In the genomic region with DNA sequence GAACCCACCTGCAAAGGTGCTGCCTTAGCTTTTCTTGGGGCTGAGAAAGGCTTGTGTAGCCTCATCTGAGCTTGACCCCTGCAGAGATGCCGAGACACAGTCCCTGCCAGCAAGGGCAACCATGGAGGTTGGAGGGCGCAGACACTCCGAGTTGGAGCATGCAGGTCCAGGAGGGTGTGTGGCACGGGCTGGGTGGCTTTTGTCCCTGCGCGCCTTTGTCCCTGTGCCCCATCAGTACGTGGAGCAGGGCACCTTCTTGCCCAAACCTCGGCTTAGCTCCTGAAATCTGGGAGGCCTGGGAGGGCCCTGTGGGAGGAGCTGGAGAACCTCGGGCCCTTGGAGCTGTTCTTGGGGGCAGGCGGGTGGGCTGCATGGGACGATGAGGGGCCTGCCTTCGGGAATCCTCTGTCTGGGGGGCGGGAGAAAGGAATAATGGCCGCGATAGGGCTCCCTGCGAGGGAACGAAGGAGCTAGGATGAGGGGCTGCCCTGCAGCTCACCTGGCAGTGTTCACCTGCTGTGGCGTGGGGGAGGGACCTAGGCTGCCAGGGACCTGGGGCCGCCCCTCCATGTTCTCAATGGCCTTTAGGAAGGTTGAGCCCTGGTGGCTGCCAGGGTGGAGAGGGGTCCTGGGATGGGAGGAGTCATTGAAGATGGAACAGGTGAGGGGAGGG, we compare ENCODE assay signal across 1 cellular context.
TF ChIP-seq lines count a peak whose summit lies in the region.

No MANE protein-coding gene starts in this region.

TF ChIP-seq in GM23338, 12 proteins besides CTCF, POLR2A, EP300 and RAD21 (continued from another document):
- TF ChIP-seq NANOG (IDR thresholded peaks at IDR 0.05; ENCODE audit: borderline replicate concordance) (no peak), STAT1 (IDR thresholded peaks at IDR 0.05; ENCODE audit: unreplicated experiment) (no peak), ZNF114 (CRISPR knock-in tag; IDR thresholded peaks at IDR 0.05) (no peak)
- TF ChIP-seq, protein P1, sequence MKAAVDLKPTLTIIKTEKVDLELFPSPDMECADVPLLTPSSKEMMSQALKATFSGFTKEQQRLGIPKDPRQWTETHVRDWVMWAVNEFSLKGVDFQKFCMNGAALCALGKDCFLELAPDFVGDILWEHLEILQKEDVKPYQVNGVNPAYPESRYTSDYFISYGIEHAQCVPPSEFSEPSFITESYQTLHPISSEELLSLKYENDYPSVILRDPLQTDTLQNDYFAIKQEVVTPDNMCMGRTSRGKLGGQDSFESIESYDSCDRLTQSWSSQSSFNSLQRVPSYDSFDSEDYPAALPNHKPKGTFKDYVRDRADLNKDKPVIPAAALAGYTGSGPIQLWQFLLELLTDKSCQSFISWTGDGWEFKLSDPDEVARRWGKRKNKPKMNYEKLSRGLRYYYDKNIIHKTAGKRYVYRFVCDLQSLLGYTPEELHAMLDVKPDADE (IDR thresholded peaks at IDR 0.05), result no peak
- TF ChIP-seq, protein P2, sequence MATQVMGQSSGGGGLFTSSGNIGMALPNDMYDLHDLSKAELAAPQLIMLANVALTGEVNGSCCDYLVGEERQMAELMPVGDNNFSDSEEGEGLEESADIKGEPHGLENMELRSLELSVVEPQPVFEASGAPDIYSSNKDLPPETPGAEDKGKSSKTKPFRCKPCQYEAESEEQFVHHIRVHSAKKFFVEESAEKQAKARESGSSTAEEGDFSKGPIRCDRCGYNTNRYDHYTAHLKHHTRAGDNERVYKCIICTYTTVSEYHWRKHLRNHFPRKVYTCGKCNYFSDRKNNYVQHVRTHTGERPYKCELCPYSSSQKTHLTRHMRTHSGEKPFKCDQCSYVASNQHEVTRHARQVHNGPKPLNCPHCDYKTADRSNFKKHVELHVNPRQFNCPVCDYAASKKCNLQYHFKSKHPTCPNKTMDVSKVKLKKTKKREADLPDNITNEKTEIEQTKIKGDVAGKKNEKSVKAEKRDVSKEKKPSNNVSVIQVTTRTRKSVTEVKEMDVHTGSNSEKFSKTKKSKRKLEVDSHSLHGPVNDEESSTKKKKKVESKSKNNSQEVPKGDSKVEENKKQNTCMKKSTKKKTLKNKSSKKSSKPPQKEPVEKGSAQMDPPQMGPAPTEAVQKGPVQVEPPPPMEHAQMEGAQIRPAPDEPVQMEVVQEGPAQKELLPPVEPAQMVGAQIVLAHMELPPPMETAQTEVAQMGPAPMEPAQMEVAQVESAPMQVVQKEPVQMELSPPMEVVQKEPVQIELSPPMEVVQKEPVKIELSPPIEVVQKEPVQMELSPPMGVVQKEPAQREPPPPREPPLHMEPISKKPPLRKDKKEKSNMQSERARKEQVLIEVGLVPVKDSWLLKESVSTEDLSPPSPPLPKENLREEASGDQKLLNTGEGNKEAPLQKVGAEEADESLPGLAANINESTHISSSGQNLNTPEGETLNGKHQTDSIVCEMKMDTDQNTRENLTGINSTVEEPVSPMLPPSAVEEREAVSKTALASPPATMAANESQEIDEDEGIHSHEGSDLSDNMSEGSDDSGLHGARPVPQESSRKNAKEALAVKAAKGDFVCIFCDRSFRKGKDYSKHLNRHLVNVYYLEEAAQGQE (IDR thresholded peaks at IDR 0.05; ENCODE audit: unreplicated experiment), result no peak
